1 cellular context compared by ENCODE assay signal in genomic region chr17:46916211-46916610, GRCh38.
TF ChIP-seq lines count a peak whose summit lies in the region.

No MANE protein-coding gene starts in this region.

TF ChIP-seq in IMR-90, 13 proteins besides CTCF, POLR2A, EP300 and RAD21:
- TF ChIP-seq CHD1 (IDR thresholded peaks at IDR 0.05; ENCODE audit: low read depth, low read length) (no peak), BHLHE40 (IDR thresholded peaks at IDR 0.05; ENCODE audit: low read depth, low read length) (no peak), ELK1 (IDR thresholded peaks at IDR 0.05; ENCODE audit: borderline replicate concordance, low read depth, low read length) (no peak), MAFK (IDR thresholded peaks at IDR 0.05; ENCODE audit: low read depth, low read length) (no peak), SMC3 (IDR thresholded peaks at IDR 0.05; ENCODE audit: low read depth, low read length) (no peak), CEBPB (IDR thresholded peaks at IDR 0.05; ENCODE audit: low read depth, low read length) (no peak)
TF ChIP-seq in IMR-90: peak in this region for 0.
